Comparison of ENCODE assay signal across 8 cellular contexts in the genomic region with DNA sequence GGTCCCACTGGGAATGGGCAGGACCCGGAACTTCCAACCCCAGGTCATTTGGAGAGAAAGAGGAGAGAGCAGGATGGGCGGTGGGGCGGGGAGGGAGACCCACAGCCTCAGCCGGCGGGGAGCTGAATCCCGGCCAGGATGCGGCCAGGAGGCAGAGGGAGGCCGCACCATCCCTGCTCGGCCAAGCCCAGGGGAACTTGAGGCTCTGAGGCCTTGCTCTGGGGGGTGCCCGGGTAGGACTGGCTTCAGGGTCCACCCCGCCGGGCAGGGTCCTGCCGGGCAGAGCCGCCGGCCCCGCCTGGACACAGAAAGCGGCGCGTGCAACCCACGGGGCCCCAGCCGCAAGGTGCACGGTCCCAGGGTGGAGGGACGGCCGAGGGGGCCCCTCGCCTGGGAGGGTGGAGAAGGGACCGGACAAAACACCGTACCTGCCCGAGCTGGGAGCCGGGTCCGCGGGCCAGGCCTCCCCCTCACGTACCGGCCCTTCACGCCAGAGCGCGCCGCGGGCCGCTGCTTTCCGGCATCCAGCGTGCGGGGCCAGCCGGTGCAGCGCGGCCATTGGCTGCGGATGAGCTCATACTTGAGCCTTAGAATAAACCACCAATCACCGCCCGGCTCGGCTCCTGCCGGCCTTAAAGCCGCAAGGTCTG. TPM values are rescaled to one million over a fixed set of nuclear protein-coding genes. Genes with fewer than 3 reads are reported as not detected.
DNase-seq lines count a peak whose midpoint lies in the region; ATAC-seq and TF ChIP-seq lines count a peak whose summit lies in the region.

A gene with protein sequence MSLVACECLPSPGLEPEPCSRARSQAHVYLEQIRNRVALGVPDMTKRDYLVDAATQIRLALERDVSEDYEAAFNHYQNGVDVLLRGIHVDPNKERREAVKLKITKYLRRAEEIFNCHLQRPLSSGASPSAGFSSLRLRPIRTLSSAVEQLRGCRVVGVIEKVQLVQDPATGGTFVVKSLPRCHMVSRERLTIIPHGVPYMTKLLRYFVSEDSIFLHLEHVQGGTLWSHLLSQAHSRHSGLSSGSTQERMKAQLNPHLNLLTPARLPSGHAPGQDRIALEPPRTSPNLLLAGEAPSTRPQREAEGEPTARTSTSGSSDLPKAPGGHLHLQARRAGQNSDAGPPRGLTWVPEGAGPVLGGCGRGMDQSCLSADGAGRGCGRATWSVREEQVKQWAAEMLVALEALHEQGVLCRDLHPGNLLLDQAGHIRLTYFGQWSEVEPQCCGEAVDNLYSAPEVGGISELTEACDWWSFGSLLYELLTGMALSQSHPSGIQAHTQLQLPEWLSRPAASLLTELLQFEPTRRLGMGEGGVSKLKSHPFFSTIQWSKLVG (minus strand): TSS at position 509 of the 650 bp plus-strand sequence. CDS start 1,719 bp downstream, outside the sequence.

- peak within 1 kb of the TSS; percentile 73 for H3K4me3 Mint-ChIP-seq in activated naive CD4-positive, alpha-beta T cell treated with anti-CD3 and anti-CD28 coated beads for 36 hours
- H3K4me3 Mint-ChIP-seq in neural progenitor cell, result peak within 1 kb of the TSS; percentile 86

- peak within 1 kb of the TSS; percentile 99 for H2AFZ ChIP-seq in neural progenitor cell (replicated peaks)

- H3F3A ChIP-seq in neural progenitor cell (ENCODE audit: low read depth), result no peaks in the 10 kb centered on the region

- ATAC-seq in GM21737 (IDR thresholded peaks at IDR 0.05; ENCODE audit: unreplicated experiment) (peak; percentile 88), gastroesophageal sphincter (peak; percentile 98)

- TF ChIP-seq EP300 in gastroesophageal sphincter (IDR thresholded peaks at IDR 0.05), result no peak

- peak within 1 kb of the TSS; percentile 59 for H3K4me3 ChIP-seq in MG63
- H3K4me3 ChIP-seq in gastroesophageal sphincter, result peak within 1 kb of the TSS; percentile 32 to 70
- H3K4me3 ChIP-seq in neural progenitor cell, result peak within 1 kb of the TSS; percentile 71

- H3K9me3 Mint-ChIP-seq in activated naive CD4-positive, alpha-beta T cell treated with anti-CD3 and anti-CD28 coated beads for 36 hours, result no peaks in the 10 kb centered on the region
- H3K9me3 Mint-ChIP-seq in neural progenitor cell, result no peaks in the 10 kb centered on the region

- no peak within 1 kb of the TSS for H3K27ac Mint-ChIP-seq in activated naive CD4-positive, alpha-beta T cell treated with anti-CD3 and anti-CD28 coated beads for 36 hours
- H3K27ac Mint-ChIP-seq in neural progenitor cell, result no peak within 1 kb of the TSS

- TF ChIP-seq POLR2A in Raji (IDR thresholded peaks at IDR 0.05; ENCODE audit: insufficient read depth, low read depth, low read length) (peak; percentile 53), gastroesophageal sphincter (IDR thresholded peaks at IDR 0.05) (no peak)

- H3K9me3 ChIP-seq in MG63 (no peaks in the 10 kb centered on the region), gastroesophageal sphincter (no peaks in the 10 kb centered on the region), neural progenitor cell (ENCODE audit: low read depth) (no peaks in the 10 kb centered on the region)

- H3K79me2 ChIP-seq in neural progenitor cell (ENCODE audit: low read depth), result no peaks in the 10 kb centered on the region

- H4K20me1 ChIP-seq in neural progenitor cell (ENCODE audit: low read depth), result no peaks in the 10 kb centered on the region

- CTCF ChIA-PET in activated naive CD4-positive, alpha-beta T cell treated with anti-CD3 and anti-CD28 coated beads for 36 hours (lab: Charles Lee), result interaction anchor here (0.9 to 3.1 kb wide), 6 partner anchors 16 to 62 kb away, joined by 3 to 18 read pairs (median 4); no protein-coding TSS in a partner anchor

- H3K27me3 ChIP-seq in MG63, result no peaks in the 10 kb centered on the region
- no peaks in the 10 kb centered on the region for H3K27me3 ChIP-seq in gastroesophageal sphincter
- peaks cover 26% of the 10 kb centered on the region for H3K27me3 ChIP-seq in neural progenitor cell

- DNase-seq in DMS 273 treated with DMSO at 0.1 percent for 48 hours (lab: John Stamatoyannopoulos, UW) (peak; percentile 22), MG63 (peak; percentile 72), neural progenitor cell (ENCODE audit: low spot score) (peak; percentile 97), stromal cell of bone marrow (ENCODE audit: low read depth) (peak; percentile 44)
- DNase-seq in activated naive CD4-positive, alpha-beta T cell treated with anti-CD3 and anti-CD28 coated beads for 36 hours, result peak; percentile 78

- H3K27ac ChIP-seq in gastroesophageal sphincter, result peak within 1 kb of the TSS in 3 of 4 donors; percentile 76 to 85 (median 78)
- no peak within 1 kb of the TSS for H3K27ac ChIP-seq in neural progenitor cell

- H3K9ac ChIP-seq in neural progenitor cell, result peak within 1 kb of the TSS; percentile 76

- H3K36me3 ChIP-seq in MG63 (no peaks in the 10 kb centered on the region), gastroesophageal sphincter (peaks cover 0 to 12% of the 10 kb centered on the region in 2 donors), neural progenitor cell (no peaks in the 10 kb centered on the region)

- TF ChIP-seq CTCF in gastroesophageal sphincter (IDR thresholded peaks at IDR 0.05), result no peak
- TF ChIP-seq CTCF in neural progenitor cell (IDR thresholded peaks at IDR 0.05), result no peak

- peaks cover 12% of the 10 kb centered on the region for H3K4me1 Mint-ChIP-seq in activated naive CD4-positive, alpha-beta T cell treated with anti-CD3 and anti-CD28 coated beads for 36 hours (ENCODE audit: low read depth)
- peaks cover 6% of the 10 kb centered on the region for H3K4me1 Mint-ChIP-seq in neural progenitor cell

- no peaks in the 10 kb centered on the region for H3K27me3 Mint-ChIP-seq in activated naive CD4-positive, alpha-beta T cell treated with anti-CD3 and anti-CD28 coated beads for 36 hours (ENCODE audit: low read depth)
- H3K27me3 Mint-ChIP-seq in neural progenitor cell (ENCODE audit: insufficient read depth, low read depth), result peaks cover 13% of the 10 kb centered on the region

- no peaks in the 10 kb centered on the region for H3K36me3 Mint-ChIP-seq in activated naive CD4-positive, alpha-beta T cell treated with anti-CD3 and anti-CD28 coated beads for 36 hours (ENCODE audit: low read depth)
- H3K36me3 Mint-ChIP-seq in neural progenitor cell, result no peaks in the 10 kb centered on the region

- no CpG with 5 or more reads among the region's 51 CpGs for WGBS in gastroesophageal sphincter (ENCODE audit: low coverage in 1 of 2), 2 donors

- H3K4me2 ChIP-seq in neural progenitor cell, result peak within 1 kb of the TSS; percentile 76

- intact Hi-C loops in activated naive CD4-positive, alpha-beta T cell treated with anti-CD3 and anti-CD28 coated beads for 36 hours (cut with micrococcal nuclease), result no loop called here

- H3K4me1 ChIP-seq in gastroesophageal sphincter, result peaks cover 0 to 28% (median 7%) of the 10 kb centered on the region in 3 donors
- H3K4me1 ChIP-seq in neural progenitor cell, result no peaks in the 10 kb centered on the region

RNA-seq across cellular contexts. Expression of the gene that starts here (rescaled TPM):
- total RNA-seq in MG63 (2014; rRNA removed; shearing (Covaris generic); ENCODE audit: low replicate concordance), result 5.4 and 11.3 TPM in 2 replicates
- 1 to 10 TPM; 4.5 to 6.8 TPM for total RNA-seq in activated naive CD4-positive, alpha-beta T cell treated with anti-CD3 and anti-CD28 coated beads for 36 hours
- 10 to 100 TPM in 1 of 4 donors, 1 to 10 TPM in 3; 4.0 to 10.2 (median 8.2) TPM for total RNA-seq in gastroesophageal sphincter
- total RNA-seq in neural progenitor cell (ENCODE audit: low replicate concordance), result 6.4 and 15.1 TPM in 2 replicates

Comparison
In these comparisons a context has a peak if more than half of its experiments do, and no peak if none do; other contexts are left out.
1. DNase-seq: peak in every context shown above with its lines; median percentile 97 in neural progenitor cell; 78 in activated naive CD4-positive, alpha-beta T cell treated with anti-CD3 and anti-CD28 coated beads for 36 hours; 72 in MG63; 44 in stromal cell of bone marrow; 22 in DMS 273 treated with DMSO at 0.1 percent for 48 hours.